In genomic region chr10:60375293-60376004, GRCh38 we compare ENCODE assay signal across 19 cellular contexts. TPM values are rescaled to one million over a fixed set of nuclear protein-coding genes. Genes with fewer than 3 reads are reported as not detected.
A peak's percentile ranks its signal among the peaks of the same experiment; 100 is the strongest.
DNase-seq lines count a peak whose midpoint lies in the region; ATAC-seq, FAIRE-seq and TF ChIP-seq lines count a peak whose summit lies in the region.
"Had no signal": no experiment of that assay in that cellular context is flagged by ENCODE, and none has a peak within 500 bp of the region (broad histone marks: within the 10 kb centered on the region; RNA-seq: fewer than 3 reads in every experiment).

No MANE protein-coding gene starts in this region.

- H3K79me2 ChIP-seq in DOHH2 (ENCODE audit: control insufficient read depth, low read length), result peaks cover 100% of the 10 kb centered on the region

- FAIRE-seq in H54 (lab: Jason Lieb, UNC), result peak; percentile 15
- FAIRE-seq: A204.1, D721Med, HepG2, HTR-8/SVneo had no signal

- no peaks in the 10 kb centered on the region for H3K36me3 Mint-ChIP-seq in Caco-2 (ENCODE audit: insufficient read depth, unreplicated experiment)
- H3K36me3 Mint-ChIP-seq in activated CD4-positive, alpha-beta T cell treated with anti-CD3 and anti-CD28 coated beads for 36 hours (ENCODE audit: low read depth), result peaks cover 5% of the 10 kb centered on the region

- H3K27me3 ChIP-seq in DOHH2 (ENCODE audit: control insufficient read depth, low read length) (no peaks in the 10 kb centered on the region), WERI-Rb-1 (ENCODE audit: insufficient read depth, low read depth, severe bottlenecking) (no peaks in the 10 kb centered on the region), Caco-2 (replicated peaks; ENCODE audit: control insufficient read depth, insufficient read depth, low read length) (no peaks in the 10 kb centered on the region)

- intact Hi-C loops in Caco-2 (cut with micrococcal nuclease; ENCODE audit: unreplicated experiment), result no loop called here
- intact Hi-C loops in activated CD4-positive, alpha-beta T cell treated with anti-CD3 and anti-CD28 coated beads for 36 hours (cut with DNase I, micrococcal nuclease), result no loop called here

- H3F3A ChIP-seq in DOHH2 (ENCODE audit: control insufficient read depth, insufficient read depth), result peaks cover 38% of the 10 kb centered on the region

- no peaks in the 10 kb centered on the region for H4K20me1 ChIP-seq in DOHH2 (ENCODE audit: control insufficient read depth, insufficient read depth, low read depth, low read length)

- peak overlapping the region; percentile 76 for H3K4me3 ChIP-seq in DOHH2 (ENCODE audit: low read length)
- no peak overlapping the region for H3K4me3 ChIP-seq in WERI-Rb-1 (ENCODE audit: low read depth, low read length)
- H3K4me3 ChIP-seq in Caco-2 (ENCODE audit: low read depth, low read length), result no peak overlapping the region

- H3K27ac ChIP-seq in DOHH2 (ENCODE audit: low read depth, low read length) (peak overlapping the region; percentile 88), VCaP (peak overlapping the region; percentile 50), WERI-Rb-1 (no peak overlapping the region)

- H3K4me1 ChIP-seq in DOHH2 (ENCODE audit: control insufficient read depth, low read length) (peaks cover 100% of the 10 kb centered on the region), Caco-2 (peaks cover 4% of the 10 kb centered on the region; the same call in 1 of the 2 replicates)

- no peak for ATAC-seq in GM21737 (IDR thresholded peaks at IDR 0.05; ENCODE audit: unreplicated experiment)
- no peak for ATAC-seq in activated CD4-positive, alpha-beta T cell treated with anti-CD3 and anti-CD28 coated beads for 36 hours
- ATAC-seq: HepG2 had no signal

- CTCF ChIA-PET in Caco-2 (lab: Charles Lee), result no interaction called here
- CTCF ChIA-PET in activated CD4-positive, alpha-beta T cell treated with anti-CD3 and anti-CD28 coated beads for 36 hours (lab: Charles Lee), result interaction anchor here (0.5 to 1.4 kb wide), 3 partner anchors 13 to 420 kb away, joined by 3 to 4 read pairs (median 4); no protein-coding TSS in a partner anchor

- peak overlapping the region; percentile 91 for H3K4me2 ChIP-seq in DOHH2 (ENCODE audit: low read length)

- peaks cover 7% of the 10 kb centered on the region for H3K9me3 Mint-ChIP-seq in Caco-2 (ENCODE audit: unreplicated experiment)
- H3K9me3 Mint-ChIP-seq in activated CD4-positive, alpha-beta T cell treated with anti-CD3 and anti-CD28 coated beads for 36 hours (ENCODE audit: low read depth), result no peaks in the 10 kb centered on the region
- H3K9me3 Mint-ChIP-seq: CD4-positive, alpha-beta memory T cell; HFFc6 had no signal

- no peaks in the 10 kb centered on the region for H3K9me3 ChIP-seq in DOHH2 (ENCODE audit: control insufficient read depth, insufficient read depth, low read length)
- no peaks in the 10 kb centered on the region for H3K9me3 ChIP-seq in WERI-Rb-1 (ENCODE audit: severe bottlenecking)
- H3K9me3 ChIP-seq in Caco-2, result no peaks in the 10 kb centered on the region

- peaks cover 17% of the 10 kb centered on the region for H3K4me1 Mint-ChIP-seq in Caco-2 (ENCODE audit: low read depth, unreplicated experiment)
- H3K4me1 Mint-ChIP-seq in activated CD4-positive, alpha-beta T cell treated with anti-CD3 and anti-CD28 coated beads for 36 hours, result peaks cover 22% of the 10 kb centered on the region
- H3K4me1 Mint-ChIP-seq: B cell had no signal

- H3K27me3 Mint-ChIP-seq in Caco-2 (ENCODE audit: insufficient read depth, unreplicated experiment), result no peaks in the 10 kb centered on the region
- H3K27me3 Mint-ChIP-seq in activated CD4-positive, alpha-beta T cell treated with anti-CD3 and anti-CD28 coated beads for 36 hours, result no peaks in the 10 kb centered on the region
- H3K27me3 Mint-ChIP-seq: B cell; CD4-positive, alpha-beta memory T cell had no signal

- TF ChIP-seq CTCF in DOHH2 (IDR thresholded peaks at IDR 0.05; ENCODE audit: low read depth, low read length, poor library complexity, severe bottlenecking) (no peak), VCaP (conservative IDR thresholded peaks at IDR 0.05) (no peak), WERI-Rb-1 (IDR thresholded peaks at IDR 0.05; ENCODE audit: low read depth, low read length) (no peak), Caco-2 (IDR thresholded peaks at IDR 0.05; ENCODE audit: insufficient read depth in 1 of 2, low read depth in 1 of 2, low read length in 1 of 2, severe bottlenecking in 1 of 2, unreplicated experiment in 1 of 2) (no peak)

- no peak overlapping the region for H3K4me3 Mint-ChIP-seq in Caco-2 (ENCODE audit: unreplicated experiment)
- no peak overlapping the region for H3K4me3 Mint-ChIP-seq in activated CD4-positive, alpha-beta T cell treated with anti-CD3 and anti-CD28 coated beads for 36 hours
- H3K4me3 Mint-ChIP-seq: B cell; CD4-positive, alpha-beta memory T cell; HFFc6 had no signal

- DNase-seq in H54 (ENCODE audit: insufficient read length, low spot score) (no peak), iPS-NIHi7 (ENCODE audit: extremely low spot score) (peak; percentile 20), WERI-Rb-1 (no peak), Caco-2 (no peak)
- DNase-seq in activated CD4-positive, alpha-beta T cell treated with anti-CD3 and anti-CD28 coated beads for 36 hours, result no peak
- DNase-seq: CD4-positive, alpha-beta memory T cell; DMS153; DND-41; GOT3; HCEC 1CT; HFFc6 had no signal

- peaks cover 35% of the 10 kb centered on the region for H3K36me3 ChIP-seq in DOHH2 (ENCODE audit: control insufficient read depth, low read length)
- no peaks in the 10 kb centered on the region for H3K36me3 ChIP-seq in WERI-Rb-1
- no peaks in the 10 kb centered on the region for H3K36me3 ChIP-seq in Caco-2 (ENCODE audit: control insufficient read depth, insufficient read depth, low read length)

- no peaks in the 10 kb centered on the region for H3K9me2 ChIP-seq in DOHH2 (replicated peaks; ENCODE audit: control insufficient read depth, low read length)

- BruUV-seq in Caco-2 (replicated peaks; lab: Mats Ljungman, UMichigan), result no TSS peak

- no peak for TF ChIP-seq POLR2A in H54 (IDR thresholded peaks at IDR 0.05; ENCODE audit: low read depth, low read length)

- no peak overlapping the region for H3K27ac Mint-ChIP-seq in Caco-2 (ENCODE audit: unreplicated experiment)
- H3K27ac Mint-ChIP-seq in activated CD4-positive, alpha-beta T cell treated with anti-CD3 and anti-CD28 coated beads for 36 hours, result no peak overlapping the region
- H3K27ac Mint-ChIP-seq: B cell, HFFc6 had no signal

- POLR2A ChIA-PET in Caco-2 (lab: Charles Lee), result no interaction called here
- POLR2A ChIA-PET in activated CD4-positive, alpha-beta T cell treated with anti-CD3 and anti-CD28 coated beads for 36 hours (lab: Charles Lee), result no interaction called here

RNA-seq across cellular contexts. Expression of gene ANK3, which starts 14.2 kb away (rescaled TPM):
- total RNA-seq in Caco-2 (2022), result 46.7 and 52.3 TPM in 2 replicates
- 10 to 100 TPM; 24.0 to 25.2 TPM for total RNA-seq in activated CD4-positive, alpha-beta T cell treated with anti-CD3 and anti-CD28 coated beads for 36 hours
- total RNA-seq: HepG2, HFFc6 had no signal
